ENCODE assay signal across 9 cellular contexts in the genomic region with DNA sequence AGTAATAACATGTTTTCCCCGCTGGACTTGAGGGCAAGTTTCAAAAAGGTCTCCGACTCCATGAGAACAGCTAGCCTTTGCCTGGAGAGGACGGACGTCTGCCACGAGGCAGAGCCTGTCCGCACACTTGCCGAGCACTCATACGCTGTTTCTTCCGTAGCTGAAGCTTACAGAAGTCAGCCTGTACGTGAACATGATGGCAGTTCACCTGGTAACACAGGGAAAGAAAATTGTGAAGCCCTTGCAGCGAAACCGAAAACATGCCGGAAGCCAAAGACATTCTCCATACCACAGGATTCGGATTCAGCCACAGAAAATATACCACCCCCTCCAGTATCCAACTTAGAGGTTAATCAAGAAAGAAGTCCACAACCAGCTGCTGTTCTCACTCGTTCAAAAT. TPM values are rescaled to one million over a fixed set of nuclear protein-coding genes. Genes with fewer than 3 reads are reported as not detected.
DNase-seq lines count a peak whose midpoint lies in the region; ATAC-seq and TF ChIP-seq lines count a peak whose summit lies in the region.
"Had no signal": no experiment of that assay in that cellular context is flagged by ENCODE, and none has a peak within 500 bp of the region (broad histone marks: within the 10 kb centered on the region; RNA-seq: fewer than 3 reads in every experiment).

No MANE protein-coding gene starts in this region.

- TF ChIP-seq CTCF in chondrocyte (IDR thresholded peaks at IDR 0.05) (no peak), left ventricle myocardium inferior (IDR thresholded peaks at IDR 0.05; ENCODE audit: borderline replicate concordance) (no peak), neural crest cell (conservative IDR thresholded peaks at IDR 0.05) (no peak), transverse colon (IDR thresholded peaks at IDR 0.05) (no peak)

- TF ChIP-seq POLR2A in transverse colon (IDR thresholded peaks at IDR 0.05): no peak

- no peak overlapping the region for H3K14ac ChIP-seq in mesenchymal stem cell (ENCODE audit: low read length in 2 of 2)

- H2BK5ac ChIP-seq in mesenchymal stem cell (ENCODE audit: low read depth, low read length, poor library complexity, severe bottlenecking): no peak overlapping the region

- no peak overlapping the region for H2AK5ac ChIP-seq in mesenchymal stem cell (ENCODE audit: low read length, severe bottlenecking)

- H3K18ac ChIP-seq in mesenchymal stem cell (ENCODE audit: low read depth in 1 of 2, low read length in 2 of 2): no peak overlapping the region

- TF ChIP-seq EP300 in transverse colon (IDR thresholded peaks at IDR 0.05; ENCODE audit: low read depth): no peak

- H4K8ac ChIP-seq in mesenchymal stem cell (ENCODE audit: low read length): no peak overlapping the region

- H3K4me1 Mint-ChIP-seq in chondrocyte (ENCODE audit: low read depth) (peaks cover 50% of the 10 kb centered on the region), neural crest cell (peaks cover 20% of the 10 kb centered on the region)

- H4K91ac ChIP-seq in mesenchymal stem cell (ENCODE audit: low read length): no peak overlapping the region

- H2AFZ ChIP-seq in mesenchymal stem cell (ENCODE audit: low read depth, low read length): no peak overlapping the region

- H3K36me3 Mint-ChIP-seq in chondrocyte (ENCODE audit: low read depth) (peaks cover 36% of the 10 kb centered on the region), neural crest cell (ENCODE audit: low read depth) (peaks cover 27% of the 10 kb centered on the region)

- peak overlapping the region; percentile 88 for H3K27ac Mint-ChIP-seq in chondrocyte (ENCODE audit: unreplicated experiment)
- H3K27ac Mint-ChIP-seq in neural crest cell (ENCODE audit: unreplicated experiment): peak overlapping the region; percentile 2

- peaks cover 31% of the 10 kb centered on the region for H3K79me1 ChIP-seq in mesenchymal stem cell (replicated peaks; ENCODE audit: low read length, poor library complexity, severe bottlenecking)

- no peak overlapping the region for H2BK120ac ChIP-seq in mesenchymal stem cell (ENCODE audit: low read depth, low read length)

- H3K27me3 Mint-ChIP-seq in chondrocyte (ENCODE audit: low read depth) (no peaks in the 10 kb centered on the region), neural crest cell (ENCODE audit: low read depth) (no peaks in the 10 kb centered on the region)

- DNase-seq in chondrocyte (ENCODE audit: low spot score) (no peak), left ventricle myocardium inferior (no peak), neural crest cell (ENCODE audit: low read depth, low spot score) (no peak), transverse colon (no peak), DMS153 (lab: John Stamatoyannopoulos, UW) (no peak), mesenchymal stem cell (no peak)
- DNase-seq: NCI-H446 treated with DMSO at 0.1 percent for 48 hours, SIG-M5 had no signal

- H3K4ac ChIP-seq in mesenchymal stem cell (ENCODE audit: low read depth in 1 of 2, low read length in 2 of 2): no peak overlapping the region

- no peak overlapping the region for H3K9ac ChIP-seq in mesenchymal stem cell (ENCODE audit: low read length)

- in situ Hi-C loops in transverse colon (cut with MboI; ENCODE audit: low pct_ligation_motif_present in 1 of 4, low pct_unique_long_range_greater_than_20kb in 1 of 4, low sequenced_read_pairs in 3 of 4): loop anchor here in 3 of 4 donors (5.0 to 10.0 kb wide), 4 partner anchors 76 to 131 kb away; a partner anchor contains a TSS

- no peak overlapping the region for H2BK15ac ChIP-seq in mesenchymal stem cell (ENCODE audit: low read depth, poor library complexity, severe bottlenecking)

- H3K9me3 Mint-ChIP-seq in chondrocyte (ENCODE audit: low read depth): no peaks in the 10 kb centered on the region
- no peaks in the 10 kb centered on the region for H3K9me3 Mint-ChIP-seq in neural crest cell

- no peak overlapping the region for H3K4me2 ChIP-seq in mesenchymal stem cell (ENCODE audit: low read length, poor library complexity, severe bottlenecking)

- intact Hi-C loops in left ventricle myocardium inferior (cut with micrococcal nuclease): loop anchor here (5.0 kb wide), 1 partner anchor 36 kb away; no protein-coding TSS in a partner anchor
- intact Hi-C loops in transverse colon (cut with DNase I; ENCODE audit: low total_unique reads): loop anchor here (5.0 kb wide), 1 partner anchor 41 kb away; no protein-coding TSS in a partner anchor

- peaks cover 58% of the 10 kb centered on the region for H3K36me3 ChIP-seq in left ventricle myocardium inferior
- peaks cover 0 to 52% (median 14%) of the 10 kb centered on the region in 4 donors for H3K36me3 ChIP-seq in transverse colon
- H3K36me3 ChIP-seq in mesenchymal stem cell (ENCODE audit: control insufficient read depth in 1 of 2, insufficient read depth in 2 of 2, low read depth in 1 of 2, low read length in 2 of 2): peaks cover 30 to 86% of the 10 kb centered on the region in 2 experiments

- H3K4me3 ChIP-seq in left ventricle myocardium inferior (peak overlapping the region; percentile 21), transverse colon (no peak overlapping the region), mesenchymal stem cell (ENCODE audit: insufficient read depth in 1 of 2, low read depth in 1 of 2, low read length in 2 of 2) (no peak overlapping the region)

- H3K4me1 ChIP-seq in left ventricle myocardium inferior (peaks cover 87% of the 10 kb centered on the region), transverse colon (peaks cover 11 to 44% (median 16%) of the 10 kb centered on the region in 4 donors), mesenchymal stem cell (ENCODE audit: control insufficient read depth, insufficient read depth, low read depth, low read length) (peaks cover 1% of the 10 kb centered on the region)

- H3K9me3 ChIP-seq in left ventricle myocardium inferior (replicated peaks) (no peaks in the 10 kb centered on the region), transverse colon (no peaks in the 10 kb centered on the region), mesenchymal stem cell (ENCODE audit: control insufficient read depth, low read length) (peaks cover 3% of the 10 kb centered on the region)

- 83 to 93% methylated on average over 10 to 15 of the region's 15 CpGs for WGBS in transverse colon (ENCODE audit: low coverage in 1 of 2), 2 donors
- WGBS in mesenchymal stem cell: 96% methylated on average over 15 of the region's 15 CpGs

- no peak overlapping the region for H3K23ac ChIP-seq in mesenchymal stem cell (ENCODE audit: low read length in 2 of 2)

- no peak for ATAC-seq in HG03196 (IDR thresholded peaks at IDR 0.05; ENCODE audit: unreplicated experiment)

- peak overlapping the region in 1 of 2 experiments; percentile 2 for H2BK12ac ChIP-seq in mesenchymal stem cell (ENCODE audit: low read length in 2 of 2)

- H3K4me3 Mint-ChIP-seq in chondrocyte (ENCODE audit: unreplicated experiment): no peak overlapping the region
- H3K4me3 Mint-ChIP-seq in neural crest cell: no peak overlapping the region

- peak overlapping the region; percentile 88 for H3K27ac ChIP-seq in left ventricle myocardium inferior (replicated peaks)
- peak overlapping the region; percentile 71 to 81 (median 80) for H3K27ac ChIP-seq in transverse colon
- no peak overlapping the region for H3K27ac ChIP-seq in mesenchymal stem cell (ENCODE audit: low read length, poor library complexity, severe bottlenecking)

- no peaks in the 10 kb centered on the region for H3K27me3 ChIP-seq in left ventricle myocardium inferior (ENCODE audit: low read depth)
- H3K27me3 ChIP-seq in transverse colon: no peaks in the 10 kb centered on the region
- H3K27me3 ChIP-seq in mesenchymal stem cell (ENCODE audit: control insufficient read depth in 1 of 2, insufficient read depth in 1 of 2, low read length in 2 of 2): no peaks in the 10 kb centered on the region

RNA-seq across cellular contexts. Expression of a gene that starts 43.9 kb away (rescaled TPM):
- total RNA-seq in chondrocyte (8.5 to 9.2 TPM (median 9.2 TPM) in 3 replicates), left ventricle myocardium inferior (4.3 TPM), neural crest cell (19.2 and 21.4 TPM in 2 replicates), transverse colon (10 to 100 TPM in 3 of 4 donors, 1 to 10 TPM in 1; 9.0 to 70.3 (median 21.5) TPM)
- polyA plus RNA-seq in mesenchymal stem cell (2013, experiment 1 of 2): 3.9 TPM
- 4.1 TPM for polyA plus RNA-seq in mesenchymal stem cell (2013, experiment 2 of 2)
